ENCODE assay signal across 1 cellular context in the genomic region with DNA sequence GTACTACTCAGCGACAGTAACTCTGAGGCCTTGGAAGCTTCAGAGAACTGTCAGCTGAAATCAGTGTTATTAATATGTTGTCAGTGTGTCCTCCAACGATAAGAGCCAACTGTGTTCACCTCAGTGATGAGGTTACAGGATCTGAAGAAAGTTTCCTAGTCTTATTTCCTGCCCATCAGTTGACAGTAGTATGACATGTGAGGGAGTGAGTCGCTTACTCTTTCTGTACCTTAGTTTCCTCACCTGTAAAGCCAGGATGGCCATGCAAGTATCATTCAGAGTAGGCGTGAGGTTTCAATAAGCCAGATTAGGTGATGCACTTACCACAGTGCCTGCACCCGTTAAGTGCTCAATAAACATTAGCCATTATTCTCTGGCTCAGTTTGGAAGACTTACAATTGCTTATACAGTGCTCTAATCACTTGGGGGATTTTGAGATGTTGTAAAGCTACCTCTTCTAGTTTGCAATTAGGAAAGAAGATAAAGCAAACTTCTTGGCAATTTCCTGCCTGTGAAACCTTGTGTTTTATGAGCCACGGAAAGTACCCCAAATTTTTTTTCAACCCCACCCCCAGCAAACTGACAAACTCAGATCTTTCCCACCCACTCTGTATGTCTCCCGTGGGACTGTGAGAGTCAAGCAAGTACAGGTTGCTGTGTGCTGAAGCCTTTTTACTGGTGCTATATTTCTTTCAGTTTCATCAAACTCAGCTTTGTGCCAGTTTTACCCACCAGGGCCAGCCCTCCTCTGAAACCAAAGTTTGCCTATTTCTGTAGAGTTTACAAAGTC.
TF ChIP-seq lines count a peak whose summit lies in the region.

No MANE protein-coding gene starts in this region.

TF ChIP-seq in K562, 482 proteins besides CTCF, POLR2A, EP300 and RAD21 (continued from another document and continues in another):
- 0 out of 4 replicates have a peak, but pooled peaks of 1 of the 2 experiments have one; percentile 17 for TF ChIP-seq FOXA3 (CRISPR knock-in tag; conservative IDR thresholded peaks at IDR 0.05 in 1 of 2, IDR thresholded peaks at IDR 0.05 in 1 of 2)
- TF ChIP-seq ZZZ3 (IDR thresholded peaks at IDR 0.05): no peak
- TF ChIP-seq, protein P1, sequence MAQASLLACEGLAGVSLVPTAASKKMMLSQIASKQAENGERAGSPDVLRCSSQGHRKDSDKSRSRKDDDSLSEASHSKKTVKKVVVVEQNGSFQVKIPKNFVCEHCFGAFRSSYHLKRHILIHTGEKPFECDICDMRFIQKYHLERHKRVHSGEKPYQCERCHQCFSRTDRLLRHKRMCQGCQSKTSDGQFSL (CRISPR knock-in tag; IDR thresholded peaks at IDR 0.05): no peak
- TF ChIP-seq, protein P1 (tag; IDR thresholded peaks at IDR 0.05): no peak
- no peak for TF ChIP-seq XRCC4 (IDR thresholded peaks at IDR 0.05; ENCODE audit: extremely low read depth, insufficient read depth, insufficient read length)
- TF ChIP-seq ZNF354B (CRISPR knock-in tag; IDR thresholded peaks at IDR 0.05): no peak
- TF ChIP-seq, protein P2, sequence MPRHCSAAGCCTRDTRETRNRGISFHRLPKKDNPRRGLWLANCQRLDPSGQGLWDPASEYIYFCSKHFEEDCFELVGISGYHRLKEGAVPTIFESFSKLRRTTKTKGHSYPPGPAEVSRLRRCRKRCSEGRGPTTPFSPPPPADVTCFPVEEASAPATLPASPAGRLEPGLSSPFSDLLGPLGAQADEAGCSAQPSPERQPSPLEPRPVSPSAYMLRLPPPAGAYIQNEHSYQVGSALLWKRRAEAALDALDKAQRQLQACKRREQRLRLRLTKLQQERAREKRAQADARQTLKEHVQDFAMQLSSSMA (CRISPR knock-in tag; IDR thresholded peaks at IDR 0.05): no peak
- TF ChIP-seq SMARCA4 (IDR thresholded peaks at IDR 0.05): peak; percentile 84
- TF ChIP-seq TBL1XR1 (IDR thresholded peaks at IDR 0.05; ENCODE audit: low read length in 2 of 2): peak in 1 of 2 experiments; percentile 85; a peak in 2 of 4 replicates
- TF ChIP-seq RBBP5 (IDR thresholded peaks at IDR 0.05; ENCODE audit: borderline replicate concordance, insufficient read depth, low read length, poor library complexity, severe bottlenecking): peak; percentile 26
- no peak for TF ChIP-seq CREBBP (IDR thresholded peaks at IDR 0.05; ENCODE audit: low read depth, low read length)
- TF ChIP-seq ZEB2 (IDR thresholded peaks at IDR 0.05): peak; percentile 93
- TF ChIP-seq EGR1 (conservative IDR thresholded peaks at IDR 0.05): no peak
- TF ChIP-seq CCNT2 (IDR thresholded peaks at IDR 0.05; ENCODE audit: borderline replicate concordance, extremely low read depth, insufficient read length, low read depth, low read length): no peak
- peak; percentile 34; the same call in 1 of the 2 replicates for TF ChIP-seq FOSL1 (tag; conservative IDR thresholded peaks at IDR 0.05)
- peak; percentile 94 for TF ChIP-seq ARID1B (IDR thresholded peaks at IDR 0.05)
- TF ChIP-seq GATA2 (CRISPR knock-in tag; IDR thresholded peaks at IDR 0.05): 0 out of 2 replicates have a peak, but pooled peaks have one; percentile 44
- peak; percentile 68 for TF ChIP-seq KLF16 (IDR thresholded peaks at IDR 0.05)
- TF ChIP-seq, protein P3, sequence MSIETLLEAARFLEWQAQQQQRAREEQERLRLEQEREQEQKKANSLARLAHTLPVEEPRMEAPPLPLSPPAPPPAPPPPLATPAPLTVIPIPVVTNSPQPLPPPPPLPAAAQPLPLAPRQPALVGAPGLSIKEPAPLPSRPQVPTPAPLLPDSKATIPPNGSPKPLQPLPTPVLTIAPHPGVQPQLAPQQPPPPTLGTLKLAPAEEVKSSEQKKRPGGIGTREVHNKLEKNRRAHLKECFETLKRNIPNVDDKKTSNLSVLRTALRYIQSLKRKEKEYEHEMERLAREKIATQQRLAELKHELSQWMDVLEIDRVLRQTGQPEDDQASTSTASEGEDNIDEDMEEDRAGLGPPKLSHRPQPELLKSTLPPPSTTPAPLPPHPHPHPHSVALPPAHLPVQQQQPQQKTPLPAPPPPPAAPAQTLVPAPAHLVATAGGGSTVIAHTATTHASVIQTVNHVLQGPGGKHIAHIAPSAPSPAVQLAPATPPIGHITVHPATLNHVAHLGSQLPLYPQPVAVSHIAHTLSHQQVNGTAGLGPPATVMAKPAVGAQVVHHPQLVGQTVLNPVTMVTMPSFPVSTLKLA (conservative IDR thresholded peaks at IDR 0.05): peak in 1 of 2 experiments; percentile 50; a peak in 1 of 4 replicates
- peak in 1 of 2 experiments; percentile 47; a peak in 1 of 4 replicates for TF ChIP-seq ARNT (IDR thresholded peaks at IDR 0.05)
- TF ChIP-seq, protein P4, sequence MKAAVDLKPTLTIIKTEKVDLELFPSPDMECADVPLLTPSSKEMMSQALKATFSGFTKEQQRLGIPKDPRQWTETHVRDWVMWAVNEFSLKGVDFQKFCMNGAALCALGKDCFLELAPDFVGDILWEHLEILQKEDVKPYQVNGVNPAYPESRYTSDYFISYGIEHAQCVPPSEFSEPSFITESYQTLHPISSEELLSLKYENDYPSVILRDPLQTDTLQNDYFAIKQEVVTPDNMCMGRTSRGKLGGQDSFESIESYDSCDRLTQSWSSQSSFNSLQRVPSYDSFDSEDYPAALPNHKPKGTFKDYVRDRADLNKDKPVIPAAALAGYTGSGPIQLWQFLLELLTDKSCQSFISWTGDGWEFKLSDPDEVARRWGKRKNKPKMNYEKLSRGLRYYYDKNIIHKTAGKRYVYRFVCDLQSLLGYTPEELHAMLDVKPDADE (conservative IDR thresholded peaks at IDR 0.05; ENCODE audit: control insufficient read depth, low read depth, low read length): no peak
- no peak for TF ChIP-seq FOXP1 (CRISPR knock-in tag; IDR thresholded peaks at IDR 0.05)
- peak; percentile 68; the same call in 1 of the 2 replicates for TF ChIP-seq DMBX1 (CRISPR knock-in tag; IDR thresholded peaks at IDR 0.05; ENCODE audit: borderline replicate concordance)
- TF ChIP-seq MYBL2 (IDR thresholded peaks at IDR 0.05; ENCODE audit: low read depth): no peak
- no peak for TF ChIP-seq MYBL2 (CRISPR knock-in tag; IDR thresholded peaks at IDR 0.05; ENCODE audit: borderline replicate concordance)
- TF ChIP-seq, protein P5, sequence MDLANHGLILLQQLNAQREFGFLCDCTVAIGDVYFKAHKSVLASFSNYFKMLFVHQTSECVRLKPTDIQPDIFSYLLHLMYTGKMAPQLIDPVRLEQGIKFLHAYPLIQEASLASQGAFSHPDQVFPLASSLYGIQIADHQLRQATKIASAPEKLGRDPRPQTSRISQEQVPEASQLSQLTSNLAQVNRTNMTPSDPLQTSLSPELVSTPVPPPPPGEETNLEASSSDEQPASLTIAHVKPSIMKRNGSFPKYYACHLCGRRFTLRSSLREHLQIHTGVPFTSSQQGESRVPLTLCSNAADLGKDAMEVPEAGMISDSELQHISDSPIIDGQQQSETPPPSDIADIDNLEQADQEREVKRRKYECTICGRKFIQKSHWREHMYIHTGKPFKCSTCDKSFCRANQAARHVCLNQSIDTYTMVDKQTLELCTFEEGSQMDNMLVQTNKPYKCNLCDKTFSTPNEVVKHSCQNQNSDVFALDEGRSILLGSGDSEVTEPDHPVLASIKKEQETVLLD (IDR thresholded peaks at IDR 0.05): peak; percentile 14; the same call in 1 of the 2 replicates
- TF ChIP-seq, protein P6, sequence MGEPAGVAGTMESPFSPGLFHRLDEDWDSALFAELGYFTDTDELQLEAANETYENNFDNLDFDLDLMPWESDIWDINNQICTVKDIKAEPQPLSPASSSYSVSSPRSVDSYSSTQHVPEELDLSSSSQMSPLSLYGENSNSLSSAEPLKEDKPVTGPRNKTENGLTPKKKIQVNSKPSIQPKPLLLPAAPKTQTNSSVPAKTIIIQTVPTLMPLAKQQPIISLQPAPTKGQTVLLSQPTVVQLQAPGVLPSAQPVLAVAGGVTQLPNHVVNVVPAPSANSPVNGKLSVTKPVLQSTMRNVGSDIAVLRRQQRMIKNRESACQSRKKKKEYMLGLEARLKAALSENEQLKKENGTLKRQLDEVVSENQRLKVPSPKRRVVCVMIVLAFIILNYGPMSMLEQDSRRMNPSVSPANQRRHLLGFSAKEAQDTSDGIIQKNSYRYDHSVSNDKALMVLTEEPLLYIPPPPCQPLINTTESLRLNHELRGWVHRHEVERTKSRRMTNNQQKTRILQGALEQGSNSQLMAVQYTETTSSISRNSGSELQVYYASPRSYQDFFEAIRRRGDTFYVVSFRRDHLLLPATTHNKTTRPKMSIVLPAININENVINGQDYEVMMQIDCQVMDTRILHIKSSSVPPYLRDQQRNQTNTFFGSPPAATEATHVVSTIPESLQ (CRISPR knock-in tag; IDR thresholded peaks at IDR 0.05): no peak
- TF ChIP-seq FOXM1 (IDR thresholded peaks at IDR 0.05; ENCODE audit: low read depth): peak; percentile 63
- TF ChIP-seq FOXM1 (CRISPR knock-in tag; IDR thresholded peaks at IDR 0.05; ENCODE audit: low read depth): no peak
- TF ChIP-seq SRF (CRISPR knock-in tag; IDR thresholded peaks at IDR 0.05): no peak
- no peak for TF ChIP-seq C11orf30 (IDR thresholded peaks at IDR 0.05; ENCODE audit: low read depth)
- no peak for TF ChIP-seq GTF2E2 (tag; IDR thresholded peaks at IDR 0.05)
- TF ChIP-seq, protein P7, sequence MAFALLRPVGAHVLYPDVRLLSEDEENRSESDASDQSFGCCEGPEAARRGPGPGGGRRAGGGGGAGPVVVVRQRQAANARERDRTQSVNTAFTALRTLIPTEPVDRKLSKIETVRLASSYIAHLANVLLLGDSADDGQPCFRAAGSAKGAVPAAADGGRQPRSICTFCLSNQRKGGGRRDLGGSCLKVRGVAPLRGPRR (CRISPR knock-in tag; IDR thresholded peaks at IDR 0.05): no peak
- peak; percentile 89 for TF ChIP-seq DPF2 (IDR thresholded peaks at IDR 0.05)
- TF ChIP-seq SMAD4 (CRISPR knock-in tag; conservative IDR thresholded peaks at IDR 0.05): peak; percentile 48
- TF ChIP-seq BCOR (IDR thresholded peaks at IDR 0.05): 0 out of 2 replicates have a peak, but pooled peaks have one; percentile 14
- TF ChIP-seq HNRNPL (IDR thresholded peaks at IDR 0.05; ENCODE audit: low read depth, low read length): no peak
- TF ChIP-seq ETV6 (IDR thresholded peaks at IDR 0.05; ENCODE audit: borderline replicate concordance in 1 of 2, low read depth in 2 of 2, low read length in 1 of 2): peak in 1 of 2 experiments; percentile 74; a peak in 2 of 4 replicates
- no peak for TF ChIP-seq ETV6 (CRISPR knock-in tag; IDR thresholded peaks at IDR 0.05; ENCODE audit: borderline replicate concordance)
- peak; percentile 62; the same call in 1 of the 2 replicates for TF ChIP-seq SMARCC2 (IDR thresholded peaks at IDR 0.05; ENCODE audit: low read depth)
- TF ChIP-seq NR2C2 (CRISPR knock-in tag; IDR thresholded peaks at IDR 0.05): peak; percentile 24; the same call in 1 of the 2 replicates
- TF ChIP-seq NR2C2 (tag; IDR thresholded peaks at IDR 0.05): no peak
- 0 out of 2 replicates have a peak, but pooled peaks have one; percentile 21 for TF ChIP-seq EP400 (IDR thresholded peaks at IDR 0.05)
- TF ChIP-seq PML (IDR thresholded peaks at IDR 0.05; ENCODE audit: low read length): peak; percentile 78
- TF ChIP-seq GABPA (tag; conservative IDR thresholded peaks at IDR 0.05; ENCODE audit: low read depth): peak; percentile 39; the same call in 1 of the 2 replicates
- peak; percentile 58; the same call in 1 of the 2 replicates for TF ChIP-seq NBN (IDR thresholded peaks at IDR 0.05; ENCODE audit: low read depth)
- peak; percentile 92 to 99 for TF ChIP-seq RCOR1 (IDR thresholded peaks at IDR 0.05; ENCODE audit: borderline replicate concordance in 1 of 2, low read depth in 2 of 2, low read length in 2 of 2)
- TF ChIP-seq SLC30A9 (CRISPR knock-in tag; IDR thresholded peaks at IDR 0.05): no peak
- peak; percentile 94 for TF ChIP-seq TCF3 (CRISPR knock-in tag; IDR thresholded peaks at IDR 0.05)
- no peak for TF ChIP-seq KLF13 (tag; IDR thresholded peaks at IDR 0.05; ENCODE audit: borderline replicate concordance, low read depth)
- TF ChIP-seq, protein P8, sequence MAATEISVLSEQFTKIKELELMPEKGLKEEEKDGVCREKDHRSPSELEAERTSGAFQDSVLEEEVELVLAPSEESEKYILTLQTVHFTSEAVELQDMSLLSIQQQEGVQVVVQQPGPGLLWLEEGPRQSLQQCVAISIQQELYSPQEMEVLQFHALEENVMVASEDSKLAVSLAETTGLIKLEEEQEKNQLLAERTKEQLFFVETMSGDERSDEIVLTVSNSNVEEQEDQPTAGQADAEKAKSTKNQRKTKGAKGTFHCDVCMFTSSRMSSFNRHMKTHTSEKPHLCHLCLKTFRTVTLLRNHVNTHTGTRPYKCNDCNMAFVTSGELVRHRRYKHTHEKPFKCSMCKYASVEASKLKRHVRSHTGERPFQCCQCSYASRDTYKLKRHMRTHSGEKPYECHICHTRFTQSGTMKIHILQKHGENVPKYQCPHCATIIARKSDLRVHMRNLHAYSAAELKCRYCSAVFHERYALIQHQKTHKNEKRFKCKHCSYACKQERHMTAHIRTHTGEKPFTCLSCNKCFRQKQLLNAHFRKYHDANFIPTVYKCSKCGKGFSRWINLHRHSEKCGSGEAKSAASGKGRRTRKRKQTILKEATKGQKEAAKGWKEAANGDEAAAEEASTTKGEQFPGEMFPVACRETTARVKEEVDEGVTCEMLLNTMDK (IDR thresholded peaks at IDR 0.05; ENCODE audit: borderline replicate concordance, insufficient read depth, low read depth, low read length, poor library complexity, severe bottlenecking): no peak
- TF ChIP-seq, protein P9, sequence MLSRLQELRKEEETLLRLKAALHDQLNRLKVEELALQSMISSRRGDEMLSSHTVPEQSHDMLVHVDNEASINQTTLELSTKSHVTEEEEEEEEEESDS (CRISPR knock-in tag; IDR thresholded peaks at IDR 0.05): no peak
- 0 out of 2 replicates have a peak, but pooled peaks have one; percentile 49 for TF ChIP-seq ZNF766 (CRISPR knock-in tag; conservative IDR thresholded peaks at IDR 0.05)
- TF ChIP-seq, protein P10, sequence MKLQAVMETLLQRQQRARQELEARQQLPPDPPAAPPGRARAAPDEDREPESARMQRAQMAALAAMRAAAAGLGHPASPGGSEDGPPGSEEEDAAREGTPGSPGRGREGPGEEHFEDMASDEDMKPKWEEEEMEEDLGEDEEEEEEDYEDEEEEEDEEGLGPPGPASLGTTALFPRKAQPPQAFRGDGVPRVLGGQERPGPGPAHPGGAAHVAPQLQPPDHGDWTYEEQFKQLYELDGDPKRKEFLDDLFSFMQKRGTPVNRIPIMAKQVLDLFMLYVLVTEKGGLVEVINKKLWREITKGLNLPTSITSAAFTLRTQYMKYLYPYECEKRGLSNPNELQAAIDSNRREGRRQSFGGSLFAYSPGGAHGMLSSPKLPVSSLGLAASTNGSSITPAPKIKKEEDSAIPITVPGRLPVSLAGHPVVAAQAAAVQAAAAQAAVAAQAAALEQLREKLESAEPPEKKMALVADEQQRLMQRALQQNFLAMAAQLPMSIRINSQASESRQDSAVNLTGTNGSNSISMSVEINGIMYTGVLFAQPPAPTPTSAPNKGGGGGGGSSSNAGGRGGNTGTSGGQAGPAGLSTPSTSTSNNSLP (IDR thresholded peaks at IDR 0.05; ENCODE audit: borderline replicate concordance, low read depth, low read length): peak; percentile 53; the same call in 1 of the 2 replicates
- TF ChIP-seq LEF1 (IDR thresholded peaks at IDR 0.05): peak; percentile 71
- peak; percentile 58; the same call in 1 of the 2 replicates for TF ChIP-seq ZNF589 (CRISPR knock-in tag; IDR thresholded peaks at IDR 0.05; ENCODE audit: low read depth)
